ENCODE assay signal across 8 cellular contexts in the genomic region with DNA sequence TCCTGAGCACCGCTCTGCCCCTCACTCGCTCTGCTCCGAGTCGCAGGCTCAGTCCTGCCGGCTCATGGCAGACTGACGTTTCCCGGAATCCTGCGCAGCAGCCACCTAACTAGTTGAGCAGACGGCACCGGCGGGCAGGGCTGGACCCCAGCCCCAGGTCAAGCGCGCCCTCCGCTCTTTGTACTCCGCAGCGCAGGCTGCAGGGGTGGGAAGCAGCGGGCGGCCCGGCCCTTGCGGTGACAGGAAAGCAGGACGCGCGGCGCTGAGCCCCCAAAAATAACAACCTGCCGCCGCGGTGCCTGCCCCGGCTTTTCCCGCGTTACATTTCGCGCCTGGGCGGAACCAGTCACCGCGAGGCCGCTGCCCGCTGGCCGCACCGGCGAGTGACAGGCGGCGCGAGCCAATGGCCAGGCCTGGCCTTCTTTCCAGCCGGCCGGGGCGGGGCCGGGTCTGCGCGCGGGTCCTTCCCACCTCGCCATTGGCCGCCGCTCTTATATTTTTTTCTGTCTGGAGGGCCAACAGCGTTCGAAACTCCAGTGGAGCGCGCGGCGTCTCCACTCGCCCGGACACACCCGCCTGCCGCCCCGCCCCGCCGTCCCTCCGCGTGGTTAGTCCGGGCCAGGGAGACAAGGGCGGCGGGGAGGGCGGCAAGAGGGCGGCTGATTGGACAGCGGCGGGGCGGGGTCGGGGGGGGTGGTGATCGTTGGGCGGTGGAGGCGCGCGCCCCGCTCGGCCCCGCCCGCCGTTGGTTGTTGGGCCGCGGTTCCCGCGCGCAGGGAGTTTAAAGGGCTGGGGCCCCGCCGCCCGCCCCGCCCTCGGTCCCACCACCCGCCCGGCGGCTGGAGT. TPM values are rescaled to one million over a fixed set of nuclear protein-coding genes. Genes with fewer than 3 reads are reported as not detected.
DNase-seq lines count a peak whose midpoint lies in the region; ATAC-seq and TF ChIP-seq lines count a peak whose summit lies in the region.

A gene (minus strand): TSS at position 297 of the 846 bp plus-strand sequence. CDS start 338 bp downstream, outside the sequence.

- peak; percentile 70 for ATAC-seq in HG03432 (IDR thresholded peaks at IDR 0.05; ENCODE audit: unreplicated experiment)

- H3K27me3 ChIP-seq in kidney epithelial cell (ENCODE audit: control insufficient read depth, insufficient read depth, low read length): no peaks in the 10 kb centered on the region

- DNase-seq in Ammon's horn (ENCODE audit: low spot score) (peak; percentile 97), NCI-H460 (ENCODE audit: extremely low read depth, low read depth) (peak; percentile 96), cerebellar cortex (ENCODE audit: low spot score) (peak; percentile 97), kidney epithelial cell (ENCODE audit: low read depth) (peak; percentile 84)
- DNase-seq in activated CD4-positive, CD25-positive, alpha-beta regulatory T cell treated with anti-CD3 and anti-CD28 coated beads, Interleukin-2, amount 50 U/mL, for 72 hours: peak; percentile 92
- DNase-seq in stimulated activated CD4-positive, alpha-beta T cell treated with anti-CD3 and anti-CD28 coated beads, Interleukin-15, amount 100 ng/mL, for 24 hours: peak; percentile 98

- peak; percentile 67 for TF ChIP-seq POLR2A in GM19193 (IDR thresholded peaks at IDR 0.05; ENCODE audit: extremely low read depth, insufficient read depth, insufficient read length)

- H3K4me3 ChIP-seq in kidney epithelial cell (ENCODE audit: low read depth, low read length): peak within 1 kb of the TSS; percentile 81

- H3K36me3 ChIP-seq in kidney epithelial cell (ENCODE audit: control insufficient read depth, insufficient read depth, low read length): no peaks in the 10 kb centered on the region

- TF ChIP-seq CTCF in kidney epithelial cell (IDR thresholded peaks at IDR 0.05; ENCODE audit: insufficient read depth, low read length, poor library complexity, severe bottlenecking): no peak

RNA-seq across cellular contexts. Expression of the gene that starts here (rescaled TPM):
- 6.2 and 7.4 TPM in 2 replicates for total RNA-seq in NCI-H460 (2014; rRNA removed; shearing (Covaris generic))
- polyA plus RNA-seq in NCI-H460 (2014; cell fraction: nucleus; rRNA removed): 15.1 and 26.1 TPM in 2 replicates
- 1.4 and 2.4 TPM in 2 replicates for total RNA-seq in kidney epithelial cell

Comparison
In these comparisons a context has a peak if more than half of its experiments do, and no peak if none do; other contexts are left out.
1. Peak in every context shown above with its lines: DNase-seq, ATAC-seq and H3K4me3 ChIP-seq.